Comparison of ENCODE assay signal across 17 cellular contexts in the genomic region with DNA sequence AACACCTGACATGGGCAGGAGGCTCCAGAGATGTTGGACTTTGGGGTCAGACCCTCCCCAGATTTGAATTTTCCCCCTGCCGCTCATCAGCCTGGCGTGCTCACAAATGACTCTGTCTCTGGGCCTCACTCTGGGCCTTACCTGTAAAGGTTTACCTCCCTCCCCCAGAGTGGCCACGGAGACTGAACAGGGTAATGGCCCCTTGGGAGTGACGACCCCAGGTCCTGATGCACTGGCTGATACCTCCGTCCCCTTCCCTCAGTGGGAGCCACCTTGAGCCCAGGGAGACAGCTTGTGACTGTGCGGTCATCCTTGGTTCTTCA. TPM values are rescaled to one million over a fixed set of nuclear protein-coding genes. Genes with fewer than 3 reads are reported as not detected.
DNase-seq lines count a peak whose midpoint lies in the region; ATAC-seq and TF ChIP-seq lines count a peak whose summit lies in the region.
"Had no signal": no experiment of that assay in that cellular context is flagged by ENCODE, and none has a peak within 500 bp of the region (broad histone marks: within the 10 kb centered on the region; RNA-seq: fewer than 3 reads in every experiment).

No MANE protein-coding gene starts in this region.

- H3K23ac ChIP-seq in H9 (ENCODE audit: insufficient read length, low read depth, low read length) = no peak overlapping the region

- no peaks in the 10 kb centered on the region for H3K27me3 Mint-ChIP-seq in H9 (ENCODE audit: low read depth)
- H3K27me3 Mint-ChIP-seq in stimulated activated memory B cell treated with anti-CD40 and anti-IgM and Interleukin-4, amounts not matched to agents 10 μg/mL and 1 μg/mL and 100 μg/mL, for 72 hours = no peaks in the 10 kb centered on the region

- H3K4me1 ChIP-seq in heart right ventricle (peaks cover 11 to 61% (median 37%) of the 10 kb centered on the region in 9 donors), H9 (ENCODE audit: insufficient read depth, low read length) (no peaks in the 10 kb centered on the region; the same call in 1 of the 2 replicates), lower lobe of right lung (peaks cover 45% of the 10 kb centered on the region)

- no peak overlapping the region for H2BK15ac ChIP-seq in H9 (ENCODE audit: low read depth, low read length)

- H2AFZ ChIP-seq in H9 (ENCODE audit: low read length) = no peak overlapping the region

- H3K27me3 ChIP-seq in heart right ventricle (no peaks in the 10 kb centered on the region), H9 (ENCODE audit: insufficient read depth, low read length) (no peaks in the 10 kb centered on the region), lower lobe of right lung (ENCODE audit: low read depth) (no peaks in the 10 kb centered on the region)
- H3K27me3 ChIP-seq: SJSA1 had no signal

- H3K27ac ChIP-seq in heart right ventricle = no peak overlapping the region
- H3K27ac ChIP-seq in H9 (ENCODE audit: insufficient read length, low read depth, low read length) = no peak overlapping the region
- H3K27ac ChIP-seq in lower lobe of right lung = no peak overlapping the region
- H3K27ac ChIP-seq: A549, C4-2B, SJSA1 had no signal

- H3K4me1 Mint-ChIP-seq in H9 = peaks cover 12% of the 10 kb centered on the region in 2 experiments
- peaks cover 72% of the 10 kb centered on the region for H3K4me1 Mint-ChIP-seq in stimulated activated memory B cell treated with anti-CD40 and anti-IgM and Interleukin-4, amounts not matched to agents 10 μg/mL and 1 μg/mL and 100 μg/mL, for 72 hours

- H4K8ac ChIP-seq in H9 (replicated peaks; ENCODE audit: insufficient read length, low read depth, low read length) = no peak overlapping the region

- DNase-seq in left cardiac atrium = peak; percentile 22
- no peak for DNase-seq in heart right ventricle
- no peak for DNase-seq in H9
- peak; percentile 13 for DNase-seq in lower lobe of right lung
- no peak for DNase-seq in Kasumi-1 (lab: John Stamatoyannopoulos, UW)
- DNase-seq: NCI-H1105, NCI-H510A treated with DMSO at 0.1 percent for 48 hours, NCI-H82, PC-3, RPMI8226 had no signal

- H4K91ac ChIP-seq in H9 (ENCODE audit: insufficient read length, low read depth, low read length) = no peak overlapping the region

- peaks cover 1% of the 10 kb centered on the region for H4K20me1 ChIP-seq in H9 (ENCODE audit: control insufficient read depth, insufficient read depth, insufficient read length)

- no peak overlapping the region for H2BK20ac ChIP-seq in H9 (ENCODE audit: low read depth, low read length, poor library complexity, severe bottlenecking)

- H3K4ac ChIP-seq in H9 (ENCODE audit: low read depth, low read length) = no peak overlapping the region

- intact Hi-C loops in left cardiac atrium (cut with DNase I) = no loop called here
- intact Hi-C loops in heart right ventricle (cut with DNase I) = no loop called here
- intact Hi-C loops in lower lobe of right lung (cut with DNase I) = no loop called here

- no peaks in the 10 kb centered on the region; a peak in 1 of 5 replicates for H3K9me3 Mint-ChIP-seq in H9
- H3K9me3 Mint-ChIP-seq in stimulated activated memory B cell treated with anti-CD40 and anti-IgM and Interleukin-4, amounts not matched to agents 10 μg/mL and 1 μg/mL and 100 μg/mL, for 72 hours = no peaks in the 10 kb centered on the region

- no peak overlapping the region for H2BK12ac ChIP-seq in H9 (ENCODE audit: insufficient read length, low read depth, low read length)

- no peak for ATAC-seq in left cardiac atrium
- ATAC-seq in heart right ventricle = no peak
- no peak for ATAC-seq in lower lobe of right lung
- ATAC-seq in stimulated activated memory B cell treated with anti-CD40 and anti-IgM and Interleukin-4, amounts not matched to agents 10 μg/mL and 1 μg/mL and 100 μg/mL, for 72 hours = no peak
- ATAC-seq in HG03442 (IDR thresholded peaks at IDR 0.05; ENCODE audit: unreplicated experiment) = no peak
- no peak for ATAC-seq in GM21515 (IDR thresholded peaks at IDR 0.05; ENCODE audit: unreplicated experiment)
- ATAC-seq: A549, PC-3 had no signal

- H3K4me2 ChIP-seq in H9 (ENCODE audit: insufficient read depth, insufficient read length, low read length) = no peak overlapping the region
- H3K4me2 ChIP-seq: A549 had no signal

- peaks cover 32 to 61% (median 56%) of the 10 kb centered on the region in 3 experiments for H3K36me3 Mint-ChIP-seq in H9 (ENCODE audit: insufficient read depth in 1 of 3, low read depth in 3 of 3)
- no peaks in the 10 kb centered on the region for H3K36me3 Mint-ChIP-seq in stimulated activated memory B cell treated with anti-CD40 and anti-IgM and Interleukin-4, amounts not matched to agents 10 μg/mL and 1 μg/mL and 100 μg/mL, for 72 hours

- H4K5ac ChIP-seq in H9 (ENCODE audit: insufficient read length, low read depth, low read length) = no peak overlapping the region

- no peaks in the 10 kb centered on the region for H3K23me2 ChIP-seq in H9 (ENCODE audit: insufficient read length, low read depth, low read length, poor library complexity, severe bottlenecking)

- 92 to 93% methylated on average over 6 of the region's 6 CpGs for WGBS in heart right ventricle, 2 donors
- WGBS in H9 (ENCODE audit: extremely low coverage, insufficient read length, low lambda C conversion rate) = no CpG with 5 or more reads among the region's 6 CpGs

- no peak overlapping the region for H2BK120ac ChIP-seq in H9 (ENCODE audit: low read depth, low read length, poor library complexity, severe bottlenecking)

- peaks cover 8% of the 10 kb centered on the region; the same call in 1 of the 2 replicates for H3K79me2 ChIP-seq in H9 (ENCODE audit: insufficient read depth, low read length)

- no peak overlapping the region for H3K14ac ChIP-seq in H9 (ENCODE audit: insufficient read depth, low read length)

- no peak overlapping the region; a peak in 1 of 5 replicates for H3K4me3 Mint-ChIP-seq in H9
- no peak overlapping the region for H3K4me3 Mint-ChIP-seq in stimulated activated memory B cell treated with anti-CD40 and anti-IgM and Interleukin-4, amounts not matched to agents 10 μg/mL and 1 μg/mL and 100 μg/mL, for 72 hours

- no peak overlapping the region for H3K18ac ChIP-seq in H9 (ENCODE audit: insufficient read length, low read depth, low read length)

- H3K4me3 ChIP-seq in heart right ventricle (no peak overlapping the region), lower lobe of right lung (no peak overlapping the region)
- H3K4me3 ChIP-seq: A549, SJSA1 had no signal

- peak overlapping the region in 2 of 3 experiments; percentile 44 to 54; a peak in 3 of 7 replicates for H3K27ac Mint-ChIP-seq in H9
- H3K27ac Mint-ChIP-seq in stimulated activated memory B cell treated with anti-CD40 and anti-IgM and Interleukin-4, amounts not matched to agents 10 μg/mL and 1 μg/mL and 100 μg/mL, for 72 hours = peak overlapping the region; percentile 83

- H3K9me3 ChIP-seq in heart right ventricle (no peaks in the 10 kb centered on the region), H9 (ENCODE audit: control insufficient read depth, low read depth, low read length) (no peaks in the 10 kb centered on the region), lower lobe of right lung (no peaks in the 10 kb centered on the region)
- H3K9me3 ChIP-seq: A549, SJSA1 had no signal

- TF ChIP-seq CTCF in heart right ventricle (IDR thresholded peaks at IDR 0.05) = no peak
- no peak for TF ChIP-seq CTCF in H9 (conservative IDR thresholded peaks at IDR 0.05)
- no peak for TF ChIP-seq CTCF in lower lobe of right lung (IDR thresholded peaks at IDR 0.05)

- no peak overlapping the region for H3T11ph ChIP-seq in H9 (ENCODE audit: low read length)

- no peak overlapping the region for H2BK5ac ChIP-seq in H9 (ENCODE audit: insufficient read length, low read length)

- H3K79me1 ChIP-seq in H9 (ENCODE audit: insufficient read depth, low read depth, low read length, poor library complexity, severe bottlenecking) = peaks cover 7% of the 10 kb centered on the region

- no peak overlapping the region for H3K9ac ChIP-seq in H9 (ENCODE audit: extremely low read depth, insufficient read length, low read length)

- H2AK5ac ChIP-seq in H9 (ENCODE audit: insufficient read length, low read length) = no peak overlapping the region

- H3K36me3 ChIP-seq in heart right ventricle (peaks cover 0 to 7% (median 0%) of the 10 kb centered on the region in 9 donors), lower lobe of right lung (peaks cover 5% of the 10 kb centered on the region)

- no peak overlapping the region for H3K56ac ChIP-seq in H9 (ENCODE audit: insufficient read length, low read depth, low read length)

RNA-seq across cellular contexts. Expression of gene SLC25A29, which starts 7.0 kb away (rescaled TPM):
- total RNA-seq in left cardiac atrium = 10 to 100 TPM; 19.7 to 22.1 TPM
- 10 to 100 TPM; 11.0 to 25.3 (median 21.7) TPM for total RNA-seq in heart right ventricle
- polyA plus RNA-seq in heart right ventricle = 10 to 100 TPM; 36.7 to 70.7 TPM
- total RNA-seq in H9 (2021) = 161 and 175 TPM in 2 replicates
- total RNA-seq in lower lobe of right lung = 76.0 TPM

RNA-seq across cellular contexts. Expression of gene SLC25A47, which starts 23.9 kb away (rescaled TPM):
- total RNA-seq in left cardiac atrium = not detected
- not detected for total RNA-seq in heart right ventricle
- polyA plus RNA-seq in heart right ventricle = not detected
- total RNA-seq in H9 (2021) = 0.13 TPM in 1 of 2 replicates, not detected in the other
- not detected for total RNA-seq in lower lobe of right lung
- total RNA-seq: H1, SJSA1 had no signal
- polyA plus RNA-seq: A549, H1 had no signal

Comparison
In these comparisons a context has a peak if more than half of its experiments do, and no peak if none do; other contexts are left out.
1. DNase-seq: peak in left cardiac atrium (single experiment) and lower lobe of right lung (single experiment); none in heart right ventricle (0 of 2), H9 (single experiment) and Kasumi-1 (0 of 2).